ENCODE assay signal across 12 cellular contexts in genomic region chr20:40286991-40287531, GRCh38.
DNase-seq lines count a peak whose midpoint lies in the region; ATAC-seq and TF ChIP-seq lines count a peak whose summit lies in the region.
"Had no signal": no experiment of that assay in that cellular context is flagged by ENCODE, and none has a peak within 500 bp of the region (broad histone marks: within the 10 kb centered on the region; RNA-seq: fewer than 3 reads in every experiment).

No MANE protein-coding gene starts in this region.

- no peak overlapping the region for H3K18ac ChIP-seq in H9 (ENCODE audit: insufficient read length, low read depth, low read length)

- H2AFZ ChIP-seq in H9 (ENCODE audit: low read length), result no peak overlapping the region

- H3K79me1 ChIP-seq in H9 (ENCODE audit: insufficient read depth, low read depth, low read length, poor library complexity, severe bottlenecking), result no peaks in the 10 kb centered on the region

- no peak overlapping the region for H3K4me2 ChIP-seq in H9 (ENCODE audit: insufficient read depth, insufficient read length, low read length)

- H2BK120ac ChIP-seq in H9 (ENCODE audit: low read depth, low read length, poor library complexity, severe bottlenecking), result no peak overlapping the region

- no peak overlapping the region for H3K23ac ChIP-seq in H9 (ENCODE audit: insufficient read length, low read depth, low read length)

- H3K27ac ChIP-seq in heart left ventricle (peak overlapping the region in 3 of 12 donors; percentile 23 to 63 (median 29)), prostate gland (peak overlapping the region; percentile 73 to 76), H9 (ENCODE audit: insufficient read length, low read depth, low read length) (no peak overlapping the region)
- H3K27ac ChIP-seq: cardiac muscle cell had no signal

- no peak overlapping the region for H2BK15ac ChIP-seq in H9 (ENCODE audit: low read depth, low read length)

- H3K27me3 Mint-ChIP-seq in WTC11 (ENCODE audit: low read depth), result no peaks in the 10 kb centered on the region
- H3K27me3 Mint-ChIP-seq in H9 (ENCODE audit: low read depth), result no peaks in the 10 kb centered on the region; the same call in 1 of the 2 replicates

- peak overlapping the region; percentile 43; the same call in 1 of the 2 replicates for H3K27ac Mint-ChIP-seq in WTC11
- H3K27ac Mint-ChIP-seq in stimulated activated effector memory CD8-positive, alpha-beta T cell treated with anti-CD3 and anti-CD28 coated beads, Interleukin-12 subunit alpha, Interleukin-12 subunit beta, amount 100 ng/mL, for 72 hours, result no peak overlapping the region
- H3K27ac Mint-ChIP-seq in H9, result peak overlapping the region in 1 of 3 experiments; percentile 34; a peak in 1 of 7 replicates

- no peaks in the 10 kb centered on the region for H3K79me2 ChIP-seq in H9 (ENCODE audit: insufficient read depth, low read length)

- no peaks in the 10 kb centered on the region for H3K23me2 ChIP-seq in H9 (ENCODE audit: insufficient read length, low read depth, low read length, poor library complexity, severe bottlenecking)

- H4K8ac ChIP-seq in H9 (replicated peaks; ENCODE audit: insufficient read length, low read depth, low read length), result no peak overlapping the region

- H3K14ac ChIP-seq in H9 (ENCODE audit: insufficient read depth, low read length), result no peak overlapping the region

- H3K4me3 ChIP-seq in heart left ventricle, result no peak overlapping the region
- no peak overlapping the region for H3K4me3 ChIP-seq in prostate gland
- H3K4me3 ChIP-seq: cardiac muscle cell had no signal

- no peaks in the 10 kb centered on the region for H3K27me3 ChIP-seq in heart left ventricle
- H3K27me3 ChIP-seq in prostate gland (replicated peaks; ENCODE audit: insufficient read depth), result no peaks in the 10 kb centered on the region
- no peaks in the 10 kb centered on the region for H3K27me3 ChIP-seq in H9 (ENCODE audit: insufficient read depth, low read length)
- H3K27me3 ChIP-seq: cardiac muscle cell had no signal

- WGBS in heart left ventricle, 4 donors, result 42 to 51% (median 47%) methylated on average over 10 of the region's 10 CpGs
- 21% methylated on average over 10 of the region's 10 CpGs for WGBS in prostate gland
- WGBS in H9 (ENCODE audit: extremely low coverage, insufficient read length, low lambda C conversion rate), result no CpG with 5 or more reads among the region's 10 CpGs

- H4K20me1 ChIP-seq in H9 (ENCODE audit: control insufficient read depth, insufficient read depth, insufficient read length), result no peaks in the 10 kb centered on the region

- H3K4me3 Mint-ChIP-seq in WTC11, result no peak overlapping the region
- no peak overlapping the region for H3K4me3 Mint-ChIP-seq in stimulated activated effector memory CD8-positive, alpha-beta T cell treated with anti-CD3 and anti-CD28 coated beads, Interleukin-12 subunit alpha, Interleukin-12 subunit beta, amount 100 ng/mL, for 72 hours
- H3K4me3 Mint-ChIP-seq in H9, result no peak overlapping the region

- H3K36me3 ChIP-seq in heart left ventricle, result no peaks in the 10 kb centered on the region
- H3K36me3 ChIP-seq in prostate gland, result no peaks in the 10 kb centered on the region
- H3K36me3 ChIP-seq: cardiac muscle cell had no signal

- no peak overlapping the region for H4K91ac ChIP-seq in H9 (ENCODE audit: insufficient read length, low read depth, low read length)

- H3K56ac ChIP-seq in H9 (ENCODE audit: insufficient read length, low read depth, low read length), result no peak overlapping the region

- no peak overlapping the region for H2BK12ac ChIP-seq in H9 (ENCODE audit: insufficient read length, low read depth, low read length)

- CTCF ChIA-PET in WTC11 (lab: Charles Lee), result interaction anchor here (0.7 to 3.0 kb wide), 5 partner anchors 9 to 413 kb away, joined by 3 to 11 read pairs (median 3); no protein-coding TSS in a partner anchor

- H2BK5ac ChIP-seq in H9 (ENCODE audit: insufficient read length, low read length), result no peak overlapping the region

- H3K4me1 ChIP-seq in heart left ventricle (peaks cover 0 to 8% (median 0%) of the 10 kb centered on the region in 12 donors), prostate gland (replicated peaks) (peaks cover 7% of the 10 kb centered on the region), H9 (ENCODE audit: insufficient read depth, low read length) (peaks cover 7% of the 10 kb centered on the region)

- H3K9ac ChIP-seq in H9 (ENCODE audit: extremely low read depth, insufficient read length, low read length), result no peak overlapping the region

- H3K9me3 Mint-ChIP-seq in WTC11, result no peaks in the 10 kb centered on the region; the same call in 1 of the 2 replicates
- H3K9me3 Mint-ChIP-seq in stimulated activated effector memory CD8-positive, alpha-beta T cell treated with anti-CD3 and anti-CD28 coated beads, Interleukin-12 subunit alpha, Interleukin-12 subunit beta, amount 100 ng/mL, for 72 hours, result no peaks in the 10 kb centered on the region
- peaks cover 0 to 2% of the 10 kb centered on the region in 2 experiments; a peak in 1 of 5 replicates for H3K9me3 Mint-ChIP-seq in H9

- no peak overlapping the region for H4K5ac ChIP-seq in H9 (ENCODE audit: insufficient read length, low read depth, low read length)

- POLR2A ChIA-PET in WTC11 (lab: Charles Lee), result interaction anchor here (1.3 kb wide), 1 partner anchor 8 kb away, joined by 5 read pairs; no protein-coding TSS in a partner anchor

- H3K4me1 Mint-ChIP-seq in WTC11, result peaks cover 57% of the 10 kb centered on the region
- no peaks in the 10 kb centered on the region for H3K4me1 Mint-ChIP-seq in stimulated activated effector memory CD8-positive, alpha-beta T cell treated with anti-CD3 and anti-CD28 coated beads, Interleukin-12 subunit alpha, Interleukin-12 subunit beta, amount 100 ng/mL, for 72 hours
- H3K4me1 Mint-ChIP-seq in H9, result peaks cover 28 to 40% of the 10 kb centered on the region in 2 experiments

- intact Hi-C loops in heart left ventricle (cut with DNase I) (no loop called here), prostate gland (cut with DNase I) (no loop called here)

- H3K4ac ChIP-seq in H9 (ENCODE audit: low read depth, low read length), result no peak overlapping the region

- DNase-seq in Daoy (ENCODE audit: low read depth) (peak; percentile 41), WTC11 (ENCODE audit: low spot score) (no peak), heart left ventricle (peak; percentile 76 to 90 (median 86)), prostate gland (ENCODE audit: low spot score) (peak; percentile 96), NAMALWA (ENCODE audit: low spot score) (no peak), H9 (no peak)
- DNase-seq in stimulated activated effector memory CD8-positive, alpha-beta T cell treated with anti-CD3 and anti-CD28 coated beads, Interleukin-12 subunit alpha, Interleukin-12 subunit beta, amount 100 ng/mL, for 72 hours (ENCODE audit: low spot score in 2 of 2), result no peak
- DNase-seq: AML-193, NCI-H1092, SHP77 had no signal

- H2AK5ac ChIP-seq in H9 (ENCODE audit: insufficient read length, low read length), result no peak overlapping the region

- H3T11ph ChIP-seq in H9 (ENCODE audit: low read length), result no peak overlapping the region

- TF ChIP-seq POLR2A in heart left ventricle (IDR thresholded peaks at IDR 0.05) (no peak), prostate gland (IDR thresholded peaks at IDR 0.05) (no peak)

- ATAC-seq in WTC11 (no peak), heart left ventricle (peak; percentile 92 to 98 (median 96)), GM19452 (IDR thresholded peaks at IDR 0.05; ENCODE audit: unreplicated experiment) (no peak)
- no peak for ATAC-seq in stimulated activated effector memory CD8-positive, alpha-beta T cell treated with anti-CD3 and anti-CD28 coated beads, Interleukin-12 subunit alpha, Interleukin-12 subunit beta, amount 100 ng/mL, for 72 hours

- H2BK20ac ChIP-seq in H9 (ENCODE audit: low read depth, low read length, poor library complexity, severe bottlenecking), result no peak overlapping the region

- TF ChIP-seq CTCF in WTC11 (IDR thresholded peaks at IDR 0.05) (no peak), heart left ventricle (IDR thresholded peaks at IDR 0.05) (no peak), prostate gland (IDR thresholded peaks at IDR 0.05) (no peak), H9 (conservative IDR thresholded peaks at IDR 0.05) (no peak)

- peaks cover 12% of the 10 kb centered on the region for H3K36me3 Mint-ChIP-seq in WTC11
- H3K36me3 Mint-ChIP-seq in stimulated activated effector memory CD8-positive, alpha-beta T cell treated with anti-CD3 and anti-CD28 coated beads, Interleukin-12 subunit alpha, Interleukin-12 subunit beta, amount 100 ng/mL, for 72 hours, result no peaks in the 10 kb centered on the region
- H3K36me3 Mint-ChIP-seq in H9 (ENCODE audit: insufficient read depth in 1 of 3, low read depth in 3 of 3), result peaks cover 0 to 5% (median 4%) of the 10 kb centered on the region in 3 experiments; a peak in 4 of 7 replicates

- H3K9me3 ChIP-seq in heart left ventricle (no peaks in the 10 kb centered on the region), prostate gland (no peaks in the 10 kb centered on the region), H9 (ENCODE audit: control insufficient read depth, low read depth, low read length) (no peaks in the 10 kb centered on the region)

TF ChIP-seq in WTC11, 78 proteins besides CTCF, POLR2A, EP300 and RAD21:
- TF ChIP-seq NFATC4 (CRISPR knock-in tag; IDR thresholded peaks at IDR 0.05), result no peak
- TF ChIP-seq IRF1 (CRISPR knock-in tag; IDR thresholded peaks at IDR 0.05), result 0 out of 2 replicates have a peak, but pooled peaks have one; percentile 12

Comparison
In these comparisons a context has a peak if more than half of its experiments do, and no peak if none do; other contexts are left out.
1. DNase-seq: peak in Daoy (single experiment), heart left ventricle (5 of 5) and prostate gland (single experiment); none in WTC11 (single experiment), stimulated activated effector memory CD8-positive, alpha-beta T cell treated with anti-CD3 and anti-CD28 coated beads, Interleukin-12 subunit alpha, Interleukin-12 subunit beta, amount 100 ng/mL, for 72 hours (0 of 2), NAMALWA (single experiment) and H9 (single experiment).
2. ATAC-seq: peak in heart left ventricle (4 of 4); none in WTC11 (single experiment), GM19452 (single experiment) and stimulated activated effector memory CD8-positive, alpha-beta T cell treated with anti-CD3 and anti-CD28 coated beads, Interleukin-12 subunit alpha, Interleukin-12 subunit beta, amount 100 ng/mL, for 72 hours (single experiment).